8 cellular contexts compared by ENCODE assay signal in genomic region chr17:63696381-63696961, GRCh38. TPM values are rescaled to one million over a fixed set of nuclear protein-coding genes. Genes with fewer than 3 reads are reported as not detected.
DNase-seq lines count a peak whose midpoint lies in the region; TF ChIP-seq lines count a peak whose summit lies in the region.

No MANE protein-coding gene starts in this region.

- 87% methylated on average over 9 of the region's 9 CpGs for WGBS in smooth muscle cell (ENCODE audit: low lambda C conversion rate)
- WGBS in ovary, 3 donors, result 73 to 78% (median 75%) methylated on average over 9 of the region's 9 CpGs

- H3K9me3 ChIP-seq in Karpas-422 (ENCODE audit: low read length) (no peaks in the 10 kb centered on the region), smooth muscle cell (replicated peaks; ENCODE audit: low read depth) (no peaks in the 10 kb centered on the region), ovary (no peaks in the 10 kb centered on the region)

- H3F3A ChIP-seq in smooth muscle cell (ENCODE audit: low read depth), result no peaks in the 10 kb centered on the region

- peak; percentile 68 for DNase-seq in DMS 273 (lab: John Stamatoyannopoulos, UW; ENCODE audit: unreplicated experiment)
- no peak for DNase-seq in DMS 273 treated with DMSO at 0.1 percent for 48 hours (lab: John Stamatoyannopoulos, UW)
- peak; percentile 90 for DNase-seq in Karpas-422
- DNase-seq in activated CD4-positive, alpha-beta T cell treated with anti-CD3 and anti-CD28 coated beads, Interleukin-2, amount 50 U/mL, for 48 hours, result peak; percentile 35 to 45
- peak; percentile 21 to 53 for DNase-seq in foreskin fibroblast
- DNase-seq in smooth muscle cell (lab: John Stamatoyannopoulos, UW; ENCODE audit: unreplicated experiment), result no peak
- DNase-seq in COLO668 (lab: John Stamatoyannopoulos, UW; ENCODE audit: unreplicated experiment), result no peak
- no peak for DNase-seq in ovary

- H3K9me2 ChIP-seq in Karpas-422 (replicated peaks; ENCODE audit: insufficient read depth, low read length), result no peaks in the 10 kb centered on the region

- H3K4me3 ChIP-seq in Karpas-422 (ENCODE audit: low read length) (peak overlapping the region; percentile 76; the same call in 1 of the 2 replicates), foreskin fibroblast (ENCODE audit: low read depth in 1 of 2, low read length in 2 of 2) (no peak overlapping the region), smooth muscle cell (no peak overlapping the region), ovary (no peak overlapping the region)

- TF ChIP-seq EP300 in ovary (IDR thresholded peaks at IDR 0.05), result no peak

- H3K27me3 ChIP-seq in Karpas-422 (ENCODE audit: low read length) (no peaks in the 10 kb centered on the region), smooth muscle cell (ENCODE audit: low read depth) (no peaks in the 10 kb centered on the region), ovary (no peaks in the 10 kb centered on the region)

- peak; percentile 43 for TF ChIP-seq CTCF in foreskin fibroblast (IDR thresholded peaks at IDR 0.05; ENCODE audit: low read depth, low read length)
- peak; percentile 20 for TF ChIP-seq CTCF in smooth muscle cell (IDR thresholded peaks at IDR 0.05; ENCODE audit: borderline replicate concordance, insufficient read depth, poor library complexity, severe bottlenecking)
- TF ChIP-seq CTCF in ovary (IDR thresholded peaks at IDR 0.05), result no peak

- H3K4me2 ChIP-seq in Karpas-422 (ENCODE audit: low read depth, low read length, poor library complexity, severe bottlenecking) (peak overlapping the region; percentile 93), smooth muscle cell (no peak overlapping the region)

- no peak for TF ChIP-seq POLR2A in ovary (IDR thresholded peaks at IDR 0.05)

- H3K27ac ChIP-seq in Karpas-422 (ENCODE audit: low read length) (peak overlapping the region; percentile 96), smooth muscle cell (ENCODE audit: low read depth) (no peak overlapping the region), ovary (no peak overlapping the region)

- H4K20me1 ChIP-seq in Karpas-422 (ENCODE audit: insufficient read depth, low read depth, low read length) (no peaks in the 10 kb centered on the region), smooth muscle cell (ENCODE audit: low read depth) (peaks cover 19% of the 10 kb centered on the region)

- no peak overlapping the region for H2AFZ ChIP-seq in Karpas-422 (ENCODE audit: low read length)
- no peak overlapping the region for H2AFZ ChIP-seq in smooth muscle cell (ENCODE audit: low read depth)

- H3K79me2 ChIP-seq in Karpas-422 (ENCODE audit: low read length) (peaks cover 19% of the 10 kb centered on the region), smooth muscle cell (ENCODE audit: low read depth) (no peaks in the 10 kb centered on the region)

- intact Hi-C loops in ovary (cut with DNase I), result no loop called here

- H3K36me3 ChIP-seq in Karpas-422 (ENCODE audit: insufficient read depth, low read length) (peaks cover 12% of the 10 kb centered on the region), smooth muscle cell (ENCODE audit: low read depth) (no peaks in the 10 kb centered on the region), ovary (no peaks in the 10 kb centered on the region)

- H3K4me1 ChIP-seq in Karpas-422 (ENCODE audit: low read length) (peaks cover 54% of the 10 kb centered on the region), smooth muscle cell (ENCODE audit: low read depth) (peaks cover 11% of the 10 kb centered on the region), ovary (ENCODE audit: insufficient read depth) (peaks cover 7% of the 10 kb centered on the region)

- H3K9ac ChIP-seq in Karpas-422 (ENCODE audit: low read length) (peak overlapping the region; percentile 82), smooth muscle cell (ENCODE audit: low read depth) (no peak overlapping the region)

RNA-seq across cellular contexts. Expression of gene LIMD2, which starts 3.5 kb away (rescaled TPM):
- total RNA-seq in Karpas-422 (2014; rRNA removed; shearing (Covaris generic); ENCODE audit: low replicate concordance), result 200 and 538 TPM in 2 replicates
- total RNA-seq in smooth muscle cell, result 40.7 and 47.9 TPM in 2 replicates
- 110 and 124 TPM in 2 replicates for polyA plus RNA-seq in smooth muscle cell
- total RNA-seq in ovary, result 10 to 100 TPM in 4 of 7 donors, 1 to 10 TPM in 3; 2.6 to 13.2 (median 10.2) TPM
- polyA plus RNA-seq in ovary, result 1 to 10 TPM; 1.5 to 9.0 TPM

RNA-seq across cellular contexts. Expression of gene STRADA, which starts 45.1 kb away (rescaled TPM):
- 25.8 and 27.5 TPM in 2 replicates for total RNA-seq in Karpas-422 (2014; rRNA removed; shearing (Covaris generic); ENCODE audit: low replicate concordance)
- 13.6 and 18.7 TPM in 2 replicates for total RNA-seq in smooth muscle cell
- polyA plus RNA-seq in smooth muscle cell, result 26.8 and 27.7 TPM in 2 replicates
- total RNA-seq in ovary, result 10 to 100 TPM; 26.8 to 40.2 (median 34.4) TPM
- 10 to 100 TPM; 21.8 to 46.2 TPM for polyA plus RNA-seq in ovary

Comparison
In these comparisons a context has a peak if more than half of its experiments do, and no peak if none do; other contexts are left out.
1. DNase-seq: peak in DMS 273 (single experiment), Karpas-422 (single experiment), activated CD4-positive, alpha-beta T cell treated with anti-CD3 and anti-CD28 coated beads, Interleukin-2, amount 50 U/mL, for 48 hours (2 of 2) and foreskin fibroblast (2 of 2); none in DMS 273 treated with DMSO at 0.1 percent for 48 hours (single experiment), smooth muscle cell (single experiment), COLO668 (single experiment) and ovary (0 of 5).
2. CTCF ChIP-seq: peak in foreskin fibroblast (single experiment) and smooth muscle cell (single experiment); none in ovary (0 of 3).